In genomic region chr3:196985298-196985697, GRCh38 we compare ENCODE assay signal across 11 cellular contexts. TPM values are rescaled to one million over a fixed set of nuclear protein-coding genes. Genes with fewer than 3 reads are reported as not detected.
DNase-seq lines count a peak whose midpoint lies in the region; ATAC-seq and TF ChIP-seq lines count a peak whose summit lies in the region.
"Had no signal": no experiment of that assay in that cellular context is flagged by ENCODE, and none has a peak within 500 bp of the region (broad histone marks: within the 10 kb centered on the region; RNA-seq: fewer than 3 reads in every experiment).

No MANE protein-coding gene starts in this region.

- TF ChIP-seq CTCF in chondrocyte (IDR thresholded peaks at IDR 0.05) = no peak

- ATAC-seq in activated T-cell treated with anti-CD3 and anti-CD28 coated beads, Interleukin-2, amount 50 U/mL, for 4 hours = no peak
- ATAC-seq in left colon (peak; percentile 64), sciatic nerve (no peak), T-cell (replicated peaks in 1 of 4) (no peak)

- intact Hi-C loops in left colon (cut with DNase I, micrococcal nuclease) (no loop called here), sciatic nerve (cut with DNase I) (no loop called here)

- no peaks in the 10 kb centered on the region for H3K36me3 Mint-ChIP-seq in activated T-cell treated with anti-CD3 and anti-CD28 coated beads, Interleukin-2, amount 50 U/mL, for 24 hours (ENCODE audit: low read depth)
- H3K36me3 Mint-ChIP-seq in activated T-cell treated with anti-CD3 and anti-CD28 coated beads, Interleukin-2, amount 50 U/mL, for 4 hours (ENCODE audit: insufficient read depth) = peaks cover 4% of the 10 kb centered on the region
- H3K36me3 Mint-ChIP-seq in chondrocyte (ENCODE audit: low read depth) = peaks cover 4% of the 10 kb centered on the region
- H3K36me3 Mint-ChIP-seq in T-cell = no peaks in the 10 kb centered on the region

- H3K27me3 Mint-ChIP-seq in activated T-cell treated with anti-CD3 and anti-CD28 coated beads, Interleukin-2, amount 50 U/mL, for 24 hours = peaks cover 21% of the 10 kb centered on the region
- H3K27me3 Mint-ChIP-seq in activated T-cell treated with anti-CD3 and anti-CD28 coated beads, Interleukin-2, amount 50 U/mL, for 4 hours (ENCODE audit: low read depth) = peaks cover 24% of the 10 kb centered on the region
- H3K27me3 Mint-ChIP-seq in chondrocyte (ENCODE audit: low read depth) (peaks cover 8% of the 10 kb centered on the region), T-cell (peaks cover 8 to 12% of the 10 kb centered on the region in 2 donors)

- CTCF ChIA-PET in T-cell (lab: Charles Lee) = no interaction called here

- no peak overlapping the region for H3K27ac Mint-ChIP-seq in activated T-cell treated with anti-CD3 and anti-CD28 coated beads, Interleukin-2, amount 50 U/mL, for 24 hours
- H3K27ac Mint-ChIP-seq in chondrocyte (ENCODE audit: unreplicated experiment) (no peak overlapping the region), T-cell (no peak overlapping the region)
- H3K27ac Mint-ChIP-seq: CD8-positive, alpha-beta memory T cell had no signal

- H3K9me3 Mint-ChIP-seq in activated T-cell treated with anti-CD3 and anti-CD28 coated beads, Interleukin-2, amount 50 U/mL, for 24 hours = peaks cover 11% of the 10 kb centered on the region
- H3K9me3 Mint-ChIP-seq in activated T-cell treated with anti-CD3 and anti-CD28 coated beads, Interleukin-2, amount 50 U/mL, for 4 hours = peaks cover 11% of the 10 kb centered on the region
- H3K9me3 Mint-ChIP-seq in chondrocyte (ENCODE audit: low read depth) (peaks cover 7% of the 10 kb centered on the region), T-cell (peaks cover 5 to 8% (median 7%) of the 10 kb centered on the region in 3 donors)

- in situ Hi-C loops in KBM-7 (cut with MboI; ENCODE audit: low pct_unique_long_range_greater_than_20kb, low sequenced_read_pairs) = loop anchor here (25.0 kb wide), 2 partner anchors 202 to 527 kb away; no protein-coding TSS in a partner anchor

- POLR2A ChIA-PET in T-cell (lab: Charles Lee) = no interaction called here

- no peaks in the 10 kb centered on the region for H3K4me1 Mint-ChIP-seq in activated T-cell treated with anti-CD3 and anti-CD28 coated beads, Interleukin-2, amount 50 U/mL, for 24 hours (ENCODE audit: low read depth)
- H3K4me1 Mint-ChIP-seq in activated T-cell treated with anti-CD3 and anti-CD28 coated beads, Interleukin-2, amount 50 U/mL, for 4 hours (ENCODE audit: low read depth) = no peaks in the 10 kb centered on the region
- H3K4me1 Mint-ChIP-seq in chondrocyte (ENCODE audit: low read depth) = no peaks in the 10 kb centered on the region
- no peaks in the 10 kb centered on the region for H3K4me1 Mint-ChIP-seq in T-cell
- H3K4me1 Mint-ChIP-seq: CD8-positive, alpha-beta memory T cell had no signal

- DNase-seq in activated T-cell treated with anti-CD3 and anti-CD28 coated beads, Interleukin-2, amount 50 U/mL, for 24 hours = peak; percentile 2
- no peak for DNase-seq in activated T-cell treated with anti-CD3 and anti-CD28 coated beads, Interleukin-2, amount 50 U/mL, for 4 hours
- DNase-seq in chondrocyte (ENCODE audit: low spot score) (peak; percentile 59), left colon (peak in 1 of 2 donors; percentile 25), sciatic nerve (ENCODE audit: low spot score) (peak; percentile 27), T-cell (no peak), putamen (ENCODE audit: low spot score) (no peak), KBM-7 (no peak)
- DNase-seq: AML-193, DMS53 had no signal

- H3K4me3 Mint-ChIP-seq in activated T-cell treated with anti-CD3 and anti-CD28 coated beads, Interleukin-2, amount 50 U/mL, for 24 hours = no peak overlapping the region
- no peak overlapping the region for H3K4me3 Mint-ChIP-seq in activated T-cell treated with anti-CD3 and anti-CD28 coated beads, Interleukin-2, amount 50 U/mL, for 4 hours
- H3K4me3 Mint-ChIP-seq in chondrocyte (ENCODE audit: unreplicated experiment) (no peak overlapping the region), T-cell (no peak overlapping the region)
- H3K4me3 Mint-ChIP-seq: CD8-positive, alpha-beta memory T cell had no signal

RNA-seq across cellular contexts. Expression of gene PIGZ, which starts 16.7 kb away (rescaled TPM):
- under 1 TPM; 0.34 to 0.82 (median 0.61) TPM for total RNA-seq in activated T-cell treated with anti-CD3 and anti-CD28 coated beads, Interleukin-2, amount 50 U/mL, for 4 hours
- total RNA-seq in chondrocyte = 8.8 to 10.1 TPM (median 9.9 TPM) in 3 replicates
- 100 to 1,000 TPM in 1 of 2 donors, 10 to 100 TPM in 1; 92.6 to 129 TPM for total RNA-seq in left colon
- total RNA-seq in sciatic nerve = 5.4 TPM
- 1 to 10 TPM in 3 of 5 donors, under 1 TPM in 2; 0.28 to 1.3 (median 1.1) TPM for total RNA-seq in T-cell

RNA-seq across cellular contexts. Expression of gene NCBP2, which starts 43.0 kb away (rescaled TPM):
- total RNA-seq in activated T-cell treated with anti-CD3 and anti-CD28 coated beads, Interleukin-2, amount 50 U/mL, for 4 hours = 100 to 1,000 TPM; 132 to 138 (median 134) TPM
- total RNA-seq in chondrocyte = 59.5 to 67.2 TPM (median 61.5 TPM) in 3 replicates
- total RNA-seq in left colon = 10 to 100 TPM; 54.3 to 55.4 TPM
- 39.9 TPM for total RNA-seq in sciatic nerve
- 10 to 100 TPM; 48.4 to 70.6 (median 59.3) TPM for total RNA-seq in T-cell

RNA-seq across cellular contexts. Expression of gene MELTF, which starts 44.3 kb away (rescaled TPM):
- total RNA-seq in activated T-cell treated with anti-CD3 and anti-CD28 coated beads, Interleukin-2, amount 50 U/mL, for 4 hours = 1 to 10 TPM in 2 of 3 donors, under 1 TPM in 1; 0.79 to 2.7 (median 1.9) TPM
- total RNA-seq in chondrocyte = 4.5 to 5.2 TPM (median 5.1 TPM) in 3 replicates
- 10 to 100 TPM; 14.4 to 32.1 TPM for total RNA-seq in left colon
- 5.3 TPM for total RNA-seq in sciatic nerve
- 1 to 10 TPM; 1.2 to 2.6 (median 1.6) TPM for total RNA-seq in T-cell

Comparison
In these comparisons a context has a peak if more than half of its experiments do, and no peak if none do; other contexts are left out.
1. DNase-seq: peak in activated T-cell treated with anti-CD3 and anti-CD28 coated beads, Interleukin-2, amount 50 U/mL, for 24 hours (single experiment), chondrocyte (single experiment) and sciatic nerve (single experiment); none in activated T-cell treated with anti-CD3 and anti-CD28 coated beads, Interleukin-2, amount 50 U/mL, for 4 hours (single experiment), T-cell (0 of 34), putamen (single experiment) and KBM-7 (single experiment).